In the genomic region with DNA sequence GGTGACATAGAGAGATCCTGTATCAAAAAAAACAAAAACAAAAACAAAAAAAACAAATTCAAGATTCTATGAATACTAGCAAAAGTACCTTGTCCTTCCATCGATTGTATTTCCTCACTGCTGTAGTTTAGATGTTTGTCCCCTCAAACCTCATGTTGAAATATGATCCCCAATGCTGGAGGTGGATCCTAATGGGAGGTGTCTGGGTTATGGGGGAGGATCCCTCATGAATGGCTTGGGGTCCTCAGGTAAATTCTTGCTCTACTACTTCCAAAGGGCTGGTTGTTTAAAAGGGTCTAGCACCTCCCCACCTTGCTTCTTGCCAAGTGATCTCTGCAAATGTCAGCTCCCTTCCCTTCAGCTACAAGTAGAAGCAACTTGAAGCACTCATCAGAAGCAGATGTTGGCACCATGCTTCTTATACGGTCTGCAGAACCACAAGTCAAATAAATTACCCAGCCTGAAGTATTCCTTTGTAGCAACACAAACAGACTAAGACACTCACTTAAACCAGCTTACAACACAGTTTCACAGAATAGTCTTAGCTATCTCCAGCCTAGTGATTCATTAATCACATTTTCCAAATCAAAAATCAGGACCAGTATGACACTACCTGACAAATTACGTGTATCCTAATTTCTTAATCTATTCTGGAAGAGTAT, we compare ENCODE assay signal across 12 cellular contexts. TPM values are rescaled to one million over a fixed set of nuclear protein-coding genes. Genes with fewer than 3 reads are reported as not detected.
A peak's percentile ranks its signal among the peaks of the same experiment; 100 is the strongest.
DNase-seq lines count a peak whose midpoint lies in the region; ATAC-seq and TF ChIP-seq lines count a peak whose summit lies in the region.
"Had no signal": no experiment of that assay in that cellular context is flagged by ENCODE, and none has a peak within 500 bp of the region (broad histone marks: within the 10 kb centered on the region; RNA-seq: fewer than 3 reads in every experiment).

No MANE protein-coding gene starts in this region.

- DNase-seq in AG09319 (ENCODE audit: extremely low read depth, low read depth) (peak; percentile 78), RPMI7951 (ENCODE audit: low read depth) (peak; percentile 34), fibroblast of villous mesenchyme (ENCODE audit: low read depth) (peak; percentile 58), KG1 (lab: John Stamatoyannopoulos, UW) (no peak), MCF 10A (ENCODE audit: unreplicated experiment) (no peak)
- no peak for DNase-seq in CD4-positive, alpha-beta memory T cell
- DNase-seq: H7, NCI-H82, small intestine, SW 1271 had no signal

- H3K27ac ChIP-seq in CD4-positive, alpha-beta memory T cell (ENCODE audit: low read depth, low read length), result no peak overlapping the region

- H3K4me1 ChIP-seq in CD4-positive, alpha-beta memory T cell (ENCODE audit: insufficient read depth, low read length), result peaks cover 72% of the 10 kb centered on the region

- no peaks in the 10 kb centered on the region for H3K27me3 ChIP-seq in CD4-positive, alpha-beta memory T cell (ENCODE audit: insufficient read depth, low read length)

- H3K4me3 ChIP-seq in CD4-positive, alpha-beta memory T cell (ENCODE audit: low read length in 2 of 2), result no peak overlapping the region
- no peak overlapping the region for H3K4me3 ChIP-seq in fibroblast of villous mesenchyme (ENCODE audit: low read depth, low read length)

- peaks cover 16 to 24% of the 10 kb centered on the region in 2 donors for H3K36me3 Mint-ChIP-seq in CD4-positive, alpha-beta memory T cell
- H3K36me3 Mint-ChIP-seq in MCF 10A (ENCODE audit: insufficient read depth, unreplicated experiment), result peaks cover 9% of the 10 kb centered on the region

- H3K4me1 Mint-ChIP-seq in CD4-positive, alpha-beta memory T cell, result peaks cover 57 to 85% (median 71%) of the 10 kb centered on the region in 4 donors
- H3K4me1 Mint-ChIP-seq in MCF 10A (ENCODE audit: insufficient read depth, unreplicated experiment), result peaks cover 34% of the 10 kb centered on the region

- POLR2A ChIA-PET in CD4-positive, alpha-beta memory T cell (lab: Charles Lee; ENCODE audit: partially characterized antibody), result no interaction called here
- POLR2A ChIA-PET in MCF 10A (lab: Yijun Ruan, JAX), result interaction anchor here (0.8 kb wide), 1 partner anchor 18 kb away, joined by 3 read pairs; no protein-coding TSS in a partner anchor

- no peaks in the 10 kb centered on the region for H3K9me3 ChIP-seq in CD4-positive, alpha-beta memory T cell (ENCODE audit: control insufficient read depth in 1 of 2, low read length in 2 of 2)

- peaks cover 0 to 3% (median 0%) of the 10 kb centered on the region in 8 donors for H3K9me3 Mint-ChIP-seq in CD4-positive, alpha-beta memory T cell
- no peaks in the 10 kb centered on the region for H3K9me3 Mint-ChIP-seq in MCF 10A (ENCODE audit: unreplicated experiment)

- ATAC-seq in GM18873 (IDR thresholded peaks at IDR 0.05; ENCODE audit: low FRiP score, unreplicated experiment) (no peak), GM21526 (IDR thresholded peaks at IDR 0.05; ENCODE audit: low FRiP score, unreplicated experiment) (no peak)

- no peaks in the 10 kb centered on the region for H3K36me3 ChIP-seq in CD4-positive, alpha-beta memory T cell (ENCODE audit: insufficient read depth, low read length)

- no TSS peak for BruUV-seq in MCF 10A (replicated peaks; lab: Mats Ljungman, UMichigan)

- CTCF ChIA-PET in CD4-positive, alpha-beta memory T cell (lab: Charles Lee; ENCODE audit: partially characterized antibody), result no interaction called here
- CTCF ChIA-PET in MCF 10A (lab: Yijun Ruan, JAX), result interaction anchor here (0.6 to 0.8 kb wide), 2 partner anchors 36 to 1374 kb away, joined by 3 to 4 read pairs; no protein-coding TSS in a partner anchor

- peak overlapping the region in 2 of 7 donors; percentile 10 to 54 for H3K27ac Mint-ChIP-seq in CD4-positive, alpha-beta memory T cell
- no peak overlapping the region for H3K27ac Mint-ChIP-seq in MCF 10A (ENCODE audit: low read depth, unreplicated experiment)

- no peaks in the 10 kb centered on the region for H3K27me3 Mint-ChIP-seq in CD4-positive, alpha-beta memory T cell
- no peaks in the 10 kb centered on the region for H3K27me3 Mint-ChIP-seq in MCF 10A (ENCODE audit: insufficient read depth, unreplicated experiment)

- intact Hi-C loops in CD4-positive, alpha-beta memory T cell (cut with micrococcal nuclease), result no loop called here
- intact Hi-C loops in MCF 10A (cut with micrococcal nuclease), result no loop called here

- TF ChIP-seq CTCF in AG09319 (IDR thresholded peaks at IDR 0.05; ENCODE audit: low read depth, low read length) (no peak), fibroblast of villous mesenchyme (IDR thresholded peaks at IDR 0.05; ENCODE audit: insufficient read depth, low read depth, low read length) (no peak), MCF 10A (IDR thresholded peaks at IDR 0.05; ENCODE audit: unreplicated experiment) (no peak)

- peak overlapping the region in 6 of 8 donors; percentile 1 to 64 (median 22) for H3K4me3 Mint-ChIP-seq in CD4-positive, alpha-beta memory T cell
- no peak overlapping the region for H3K4me3 Mint-ChIP-seq in MCF 10A (ENCODE audit: unreplicated experiment)

RNA-seq across cellular contexts. Expression of a gene that starts 20.7 kb away (rescaled TPM):
- 10 to 100 TPM; 62.2 to 62.5 TPM for total RNA-seq in CD4-positive, alpha-beta memory T cell
- polyA plus RNA-seq in CD4-positive, alpha-beta memory T cell, result 10 to 100 TPM; 80.2 to 87.6 TPM
- total RNA-seq in RPMI7951 (2014; rRNA removed; shearing (Covaris generic)), result 69.0 and 70.9 TPM in 2 replicates
- 38.7 and 57.9 TPM in 2 replicates for total RNA-seq in fibroblast of villous mesenchyme
- 43.0 and 53.0 TPM in 2 replicates for total RNA-seq in MCF 10A (2022)

Comparison
In these comparisons a context has a peak if more than half of its experiments do, and no peak if none do; other contexts are left out.
1. DNase-seq: peak in AG09319 (single experiment), RPMI7951 (single experiment) and fibroblast of villous mesenchyme (single experiment); none in CD4-positive, alpha-beta memory T cell (0 of 5), KG1 (single experiment) and MCF 10A (single experiment).